8 cellular contexts compared by ENCODE assay signal in the genomic region with DNA sequence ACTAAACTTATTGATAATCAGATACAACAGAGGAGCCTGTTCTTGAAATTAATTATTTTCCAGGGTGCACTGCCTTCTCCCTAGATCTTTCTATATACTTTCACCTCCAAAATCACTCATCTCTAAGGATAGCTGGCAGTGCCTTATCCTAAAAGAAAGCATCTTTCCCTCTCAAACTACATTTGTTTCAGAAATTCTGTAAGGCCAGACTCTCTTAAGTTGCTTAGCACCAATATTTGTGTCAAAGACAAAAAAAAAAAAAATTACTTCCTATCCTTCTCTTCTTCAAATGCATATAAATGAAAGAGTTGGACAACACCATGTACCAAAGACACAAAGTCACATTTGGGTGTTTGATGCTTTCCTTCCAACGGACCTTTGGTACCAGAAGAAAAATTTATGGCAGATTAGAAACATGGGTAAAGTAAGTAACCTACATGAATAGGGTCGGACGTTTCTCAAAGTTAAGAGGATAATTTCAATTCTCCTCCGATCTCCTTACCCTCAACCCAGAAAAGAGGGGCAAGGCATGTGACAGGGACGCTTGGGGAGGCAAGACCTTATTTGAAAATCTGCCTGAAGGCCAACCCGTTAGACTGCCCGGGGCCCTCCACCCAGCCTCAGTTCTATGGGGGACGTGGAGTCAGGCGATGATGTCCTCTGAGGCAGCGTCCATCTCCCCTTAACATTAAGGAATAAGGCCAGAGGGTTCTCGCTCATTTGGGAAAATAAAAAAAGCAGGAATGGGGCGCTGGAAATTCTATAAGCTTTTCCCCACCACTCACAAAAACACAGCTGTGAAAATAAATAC.
DNase-seq lines count a peak whose midpoint lies in the region; ATAC-seq and TF ChIP-seq lines count a peak whose summit lies in the region.

No MANE protein-coding gene starts in this region.

- H3K4me3 Mint-ChIP-seq in CD8-positive, alpha-beta T cell: peak overlapping the region; percentile 98
- peak overlapping the region; percentile 86 for H3K4me3 Mint-ChIP-seq in dendritic cell treated with granulocyte-macrophage colony-stimulating factor and Interleukin-4, amounts not matched to agents 40 ng/mL and 50 ng/mL, for 4 days
- peak overlapping the region; percentile 98 for H3K4me3 Mint-ChIP-seq in natural killer cell treated with Interleukin-12 subunit alpha and Interleukin-12 subunit beta and Interleukin-15 and Interleukin-18, amount 100 ng/mL, for 72 hours

- no peaks in the 10 kb centered on the region for H3F3A ChIP-seq in MM.1S (ENCODE audit: insufficient read depth, low read length)

- no peaks in the 10 kb centered on the region for H4K20me1 ChIP-seq in MM.1S (ENCODE audit: insufficient read depth, low read length)

- peak in 2 of 7 experiments; percentile 37 to 47 for DNase-seq in CD8-positive, alpha-beta T cell
- no peak for DNase-seq in MM.1S
- DNase-seq in natural killer cell treated with Interleukin-12 subunit alpha and Interleukin-12 subunit beta and Interleukin-15 and Interleukin-18, amount 100 ng/mL, for 72 hours (ENCODE audit: low spot score): no peak
- no peak for DNase-seq in HUDEP-2 (lab: John Stamatoyannopoulos, UW; ENCODE audit: unreplicated experiment in 76 of 76)
- no peak for DNase-seq in stimulated activated naive CD4-positive, alpha-beta T cell treated with Interleukin-2 at 50 U/mL for 16 hours (lab: John Stamatoyannopoulos, UW)
- no peak for DNase-seq in omental fat pad (ENCODE audit: low spot score)
- DNase-seq in HEK293T (ENCODE audit: extremely low spot score): no peak

- peaks cover 3% of the 10 kb centered on the region for H3K36me3 ChIP-seq in CD8-positive, alpha-beta T cell (ENCODE audit: insufficient read depth, low read length)
- H3K36me3 ChIP-seq in MM.1S (replicated peaks; ENCODE audit: insufficient read depth, low read length): no peaks in the 10 kb centered on the region

- H3K9me3 Mint-ChIP-seq in CD8-positive, alpha-beta T cell: no peaks in the 10 kb centered on the region
- H3K9me3 Mint-ChIP-seq in dendritic cell treated with granulocyte-macrophage colony-stimulating factor and Interleukin-4, amounts not matched to agents 40 ng/mL and 50 ng/mL, for 4 days: no peaks in the 10 kb centered on the region
- no peaks in the 10 kb centered on the region for H3K9me3 Mint-ChIP-seq in natural killer cell treated with Interleukin-12 subunit alpha and Interleukin-12 subunit beta and Interleukin-15 and Interleukin-18, amount 100 ng/mL, for 72 hours

- peaks cover 58% of the 10 kb centered on the region for H3K79me2 ChIP-seq in MM.1S (ENCODE audit: low read length)

- no peaks in the 10 kb centered on the region for H3K9me3 ChIP-seq in CD8-positive, alpha-beta T cell (ENCODE audit: low read length)
- no peaks in the 10 kb centered on the region for H3K9me3 ChIP-seq in MM.1S (replicated peaks; ENCODE audit: insufficient read depth, low read length)

- CTCF ChIA-PET in CD8-positive, alpha-beta T cell (lab: Charles Lee): interaction anchor here (0.8 to 13.2 kb wide), 15 partner anchors 17 to 230 kb away, joined by 3 to 173 read pairs (median 6); no protein-coding TSS in a partner anchor
- CTCF ChIA-PET in HEK293T (lab: Yijun Ruan, JAX): interaction anchor here (0.6 kb wide), 1 partner anchor 10 kb away, joined by 3 read pairs; no protein-coding TSS in a partner anchor

- intact Hi-C loops in CD8-positive, alpha-beta T cell (cut with DNase I, micrococcal nuclease): loop anchor here (1.0 to 10.0 kb wide), 5 partner anchors 14 to 486 kb away; no protein-coding TSS in a partner anchor
- intact Hi-C loops in dendritic cell treated with granulocyte-macrophage colony-stimulating factor and Interleukin-4, amounts not matched to agents 40 ng/mL and 50 ng/mL, for 4 days (cut with micrococcal nuclease): loop anchor here (5.0 kb wide), 1 partner anchor 106 kb away; no protein-coding TSS in a partner anchor

- no peaks in the 10 kb centered on the region for H3K9me2 ChIP-seq in MM.1S (replicated peaks; ENCODE audit: insufficient read depth, low read length)

- H3K4me2 ChIP-seq in MM.1S (ENCODE audit: low read depth, low read length): peak overlapping the region; percentile 84

- peaks cover 46% of the 10 kb centered on the region for H3K4me1 Mint-ChIP-seq in CD8-positive, alpha-beta T cell (ENCODE audit: low read depth)
- H3K4me1 Mint-ChIP-seq in dendritic cell treated with granulocyte-macrophage colony-stimulating factor and Interleukin-4, amounts not matched to agents 40 ng/mL and 50 ng/mL, for 4 days (ENCODE audit: low read depth): peaks cover 35% of the 10 kb centered on the region
- peaks cover 51 to 75% of the 10 kb centered on the region in 2 donors for H3K4me1 Mint-ChIP-seq in natural killer cell treated with Interleukin-12 subunit alpha and Interleukin-12 subunit beta and Interleukin-15 and Interleukin-18, amount 100 ng/mL, for 72 hours (ENCODE audit: low read depth in 2 of 2)

- H2AFZ ChIP-seq in MM.1S (ENCODE audit: low read length): peak overlapping the region; percentile 76

- no peaks in the 10 kb centered on the region for H3K27me3 ChIP-seq in CD8-positive, alpha-beta T cell (ENCODE audit: insufficient read depth, low read length)
- H3K27me3 ChIP-seq in MM.1S (replicated peaks; ENCODE audit: insufficient read depth, low read length): no peaks in the 10 kb centered on the region

- H3K27ac Mint-ChIP-seq in CD8-positive, alpha-beta T cell: peak overlapping the region; percentile 98
- peak overlapping the region; percentile 88 for H3K27ac Mint-ChIP-seq in dendritic cell treated with granulocyte-macrophage colony-stimulating factor and Interleukin-4, amounts not matched to agents 40 ng/mL and 50 ng/mL, for 4 days
- H3K27ac Mint-ChIP-seq in natural killer cell treated with Interleukin-12 subunit alpha and Interleukin-12 subunit beta and Interleukin-15 and Interleukin-18, amount 100 ng/mL, for 72 hours: peak overlapping the region; percentile 95 to 96

- peak overlapping the region; percentile 91 for H3K27ac ChIP-seq in CD8-positive, alpha-beta T cell (ENCODE audit: low read depth, low read length)
- no peak overlapping the region; the same call in 1 of the 2 replicates for H3K27ac ChIP-seq in MM.1S (ENCODE audit: low read length)

- ATAC-seq in CD8-positive, alpha-beta T cell: no peak
- no peak for ATAC-seq in natural killer cell treated with Interleukin-12 subunit alpha and Interleukin-12 subunit beta and Interleukin-15 and Interleukin-18, amount 100 ng/mL, for 72 hours
- ATAC-seq in omental fat pad (ENCODE audit: low FRiP score): no peak

- no peaks in the 10 kb centered on the region for H3K27me3 Mint-ChIP-seq in CD8-positive, alpha-beta T cell (ENCODE audit: low read depth)
- H3K27me3 Mint-ChIP-seq in dendritic cell treated with granulocyte-macrophage colony-stimulating factor and Interleukin-4, amounts not matched to agents 40 ng/mL and 50 ng/mL, for 4 days: peaks cover 12% of the 10 kb centered on the region
- H3K27me3 Mint-ChIP-seq in natural killer cell treated with Interleukin-12 subunit alpha and Interleukin-12 subunit beta and Interleukin-15 and Interleukin-18, amount 100 ng/mL, for 72 hours: no peaks in the 10 kb centered on the region

- H3K4me1 ChIP-seq in CD8-positive, alpha-beta T cell (ENCODE audit: insufficient read depth, low read length): peaks cover 32% of the 10 kb centered on the region
- H3K4me1 ChIP-seq in MM.1S (ENCODE audit: low read length): peaks cover 15% of the 10 kb centered on the region

- peak overlapping the region; percentile 72 for H3K9ac ChIP-seq in MM.1S (ENCODE audit: low read length)

- POLR2A ChIA-PET in CD8-positive, alpha-beta T cell (lab: Charles Lee): interaction anchor here (0.7 to 14.6 kb wide), 21 partner anchors 8 to 236 kb away, joined by 3 to 274 read pairs (median 10); no protein-coding TSS in a partner anchor
- POLR2A ChIA-PET in HEK293T (lab: Yijun Ruan, JAX): interaction anchor here (1.6 kb wide), 1 partner anchor 9 kb away, joined by 4 read pairs; no protein-coding TSS in a partner anchor

- peak; percentile 10 for TF ChIP-seq CTCF in CD8-positive, alpha-beta T cell (IDR thresholded peaks at IDR 0.05)
- TF ChIP-seq CTCF in MM.1S (IDR thresholded peaks at IDR 0.05; ENCODE audit: low read length): no peak
- no peak for TF ChIP-seq CTCF in omental fat pad (IDR thresholded peaks at IDR 0.05)

- H3K36me3 Mint-ChIP-seq in CD8-positive, alpha-beta T cell: peaks cover 66% of the 10 kb centered on the region
- no peaks in the 10 kb centered on the region for H3K36me3 Mint-ChIP-seq in dendritic cell treated with granulocyte-macrophage colony-stimulating factor and Interleukin-4, amounts not matched to agents 40 ng/mL and 50 ng/mL, for 4 days (ENCODE audit: low read depth)
- H3K36me3 Mint-ChIP-seq in natural killer cell treated with Interleukin-12 subunit alpha and Interleukin-12 subunit beta and Interleukin-15 and Interleukin-18, amount 100 ng/mL, for 72 hours: peaks cover 53% of the 10 kb centered on the region

- H3K4me3 ChIP-seq in CD8-positive, alpha-beta T cell (ENCODE audit: low read depth, low read length): peak overlapping the region; percentile 94
- peak overlapping the region; percentile 82 for H3K4me3 ChIP-seq in MM.1S (ENCODE audit: low read length)

TF ChIP-seq in HEK293T, 16 proteins besides CTCF, POLR2A, EP300 and RAD21:
- TF ChIP-seq L3MBTL2 (conservative IDR thresholded peaks at IDR 0.05): no peak
- no peak for TF ChIP-seq LEF1 (IDR thresholded peaks at IDR 0.05; ENCODE audit: borderline replicate concordance)
- no peak for TF ChIP-seq HDGF (IDR thresholded peaks at IDR 0.05; ENCODE audit: borderline replicate concordance)
- TF ChIP-seq BHLHE40 (IDR thresholded peaks at IDR 0.05; ENCODE audit: borderline replicate concordance): no peak
- TF ChIP-seq SUZ12 (IDR thresholded peaks at IDR 0.05): no peak
- TF ChIP-seq TARDBP (IDR thresholded peaks at IDR 0.05): no peak
- no peak for TF ChIP-seq ELF4 (IDR thresholded peaks at IDR 0.05)
- no peak for TF ChIP-seq CTBP1 (IDR thresholded peaks at IDR 0.05; ENCODE audit: borderline replicate concordance)
- TF ChIP-seq SP1 (IDR thresholded peaks at IDR 0.05): no peak
- no peak for TF ChIP-seq NFRKB (IDR thresholded peaks at IDR 0.05)
- no peak for TF ChIP-seq FOXK2 (IDR thresholded peaks at IDR 0.05)
- no peak for TF ChIP-seq ARNT (IDR thresholded peaks at IDR 0.05)
- TF ChIP-seq, protein P1, sequence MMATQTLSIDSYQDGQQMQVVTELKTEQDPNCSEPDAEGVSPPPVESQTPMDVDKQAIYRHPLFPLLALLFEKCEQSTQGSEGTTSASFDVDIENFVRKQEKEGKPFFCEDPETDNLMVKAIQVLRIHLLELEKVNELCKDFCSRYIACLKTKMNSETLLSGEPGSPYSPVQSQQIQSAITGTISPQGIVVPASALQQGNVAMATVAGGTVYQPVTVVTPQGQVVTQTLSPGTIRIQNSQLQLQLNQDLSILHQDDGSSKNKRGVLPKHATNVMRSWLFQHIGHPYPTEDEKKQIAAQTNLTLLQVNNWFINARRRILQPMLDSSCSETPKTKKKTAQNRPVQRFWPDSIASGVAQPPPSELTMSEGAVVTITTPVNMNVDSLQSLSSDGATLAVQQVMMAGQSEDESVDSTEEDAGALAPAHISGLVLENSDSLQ (IDR thresholded peaks at IDR 0.05): no peak
- no peak for TF ChIP-seq FOXA1 (IDR thresholded peaks at IDR 0.05)
- no peak for TF ChIP-seq ZNF384 (IDR thresholded peaks at IDR 0.05)
- no peak for TF ChIP-seq FOXM1 (IDR thresholded peaks at IDR 0.05; ENCODE audit: borderline replicate concordance)
TF ChIP-seq in HEK293T: peak in this region for 0.
